ENCODE assay signal across 11 cellular contexts in the genomic region with DNA sequence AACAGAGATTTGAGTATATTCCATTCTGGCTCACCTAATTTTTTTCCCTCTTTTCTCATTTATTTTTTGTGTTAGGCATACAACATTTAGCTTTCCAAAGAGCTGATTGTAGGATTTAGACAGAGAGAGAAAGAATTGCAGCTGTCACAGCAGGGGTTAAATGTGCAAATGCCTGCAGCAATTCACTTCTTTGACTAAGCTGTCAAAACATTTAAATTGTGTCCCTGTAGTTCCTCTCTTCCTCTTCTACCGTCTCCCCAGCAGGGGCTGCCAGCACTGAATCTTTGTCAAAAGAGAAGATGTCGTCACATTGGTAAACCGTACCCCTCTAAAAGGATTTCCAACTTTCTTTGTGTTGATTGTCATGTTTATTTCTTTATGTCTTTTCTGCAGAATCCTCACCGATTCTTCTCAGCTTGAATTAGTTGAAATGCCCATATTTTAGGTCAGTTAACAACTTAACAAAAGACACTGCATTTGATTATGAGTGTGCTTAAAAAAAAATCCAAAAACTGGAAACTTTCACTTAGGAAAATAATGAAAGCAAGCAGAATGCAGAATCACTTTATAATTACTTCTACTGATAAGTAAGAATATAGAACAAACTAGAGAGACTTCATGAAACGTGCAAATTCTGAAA.
DNase-seq lines count a peak whose midpoint lies in the region; ATAC-seq and TF ChIP-seq lines count a peak whose summit lies in the region.
"Had no signal": no experiment of that assay in that cellular context is flagged by ENCODE, and none has a peak within 500 bp of the region (broad histone marks: within the 10 kb centered on the region; RNA-seq: fewer than 3 reads in every experiment).

No MANE protein-coding gene starts in this region.

- no peak overlapping the region for H3T11ph ChIP-seq in H9 (ENCODE audit: low read length)

- no peak overlapping the region for H2BK120ac ChIP-seq in H9 (ENCODE audit: low read depth, low read length, poor library complexity, severe bottlenecking)

- H2AK5ac ChIP-seq in H9 (ENCODE audit: insufficient read length, low read length), result no peak overlapping the region

- H3K23me2 ChIP-seq in H9 (ENCODE audit: insufficient read length, low read depth, low read length, poor library complexity, severe bottlenecking), result no peaks in the 10 kb centered on the region

- peaks cover 5% of the 10 kb centered on the region; the same call in 1 of the 2 replicates for H3K4me1 ChIP-seq in H9 (ENCODE audit: insufficient read depth, low read length)
- peaks cover 26% of the 10 kb centered on the region for H3K4me1 ChIP-seq in endodermal cell (ENCODE audit: control insufficient read depth, insufficient read depth, low read length)
- no peaks in the 10 kb centered on the region for H3K4me1 ChIP-seq in osteoblast (ENCODE audit: insufficient read depth, low read length)

- peak overlapping the region in 1 of 2 experiments; percentile 49; a peak in 3 of 5 replicates for H3K4me3 Mint-ChIP-seq in H9
- H3K4me3 Mint-ChIP-seq in endodermal cell, result peak overlapping the region; percentile 13
- no peak overlapping the region for H3K4me3 Mint-ChIP-seq in activated T-cell treated with anti-CD3 and anti-CD28 coated beads, Interleukin-2, amount 50 U/mL, for 24 hours
- H3K4me3 Mint-ChIP-seq: immature natural killer cell had no signal

- H3K27ac ChIP-seq in H9 (ENCODE audit: insufficient read length, low read depth, low read length), result no peak overlapping the region
- peak overlapping the region; percentile 97 for H3K27ac ChIP-seq in endodermal cell (ENCODE audit: low read depth, low read length)
- no peak overlapping the region for H3K27ac ChIP-seq in osteoblast (ENCODE audit: low read depth, low read length)
- H3K27ac ChIP-seq: RWPE1 had no signal

- H3K23ac ChIP-seq in H9 (ENCODE audit: insufficient read length, low read depth, low read length), result no peak overlapping the region

- no peak overlapping the region for H2BK20ac ChIP-seq in H9 (ENCODE audit: low read depth, low read length, poor library complexity, severe bottlenecking)

- no peak for ATAC-seq in GM19035 (IDR thresholded peaks at IDR 0.05; ENCODE audit: unreplicated experiment)

- no peak overlapping the region for H4K5ac ChIP-seq in H9 (ENCODE audit: insufficient read length, low read depth, low read length)

- no peaks in the 10 kb centered on the region for H3K79me1 ChIP-seq in H9 (ENCODE audit: insufficient read depth, low read depth, low read length, poor library complexity, severe bottlenecking)

- H2BK5ac ChIP-seq in H9 (ENCODE audit: insufficient read length, low read length), result no peak overlapping the region

- H2BK12ac ChIP-seq in H9 (ENCODE audit: insufficient read length, low read depth, low read length), result no peak overlapping the region

- no CpG with 5 or more reads among the region's 5 CpGs for WGBS in H9 (ENCODE audit: extremely low coverage, insufficient read length, low lambda C conversion rate)
- 2% methylated on average over 4 of the region's 5 CpGs; no CpG with 5 or more reads in 1 of the 2 experiments for WGBS in endodermal cell (ENCODE audit: insufficient coverage in 1 of 2, insufficient read length in 1 of 2), 2 experiments

- H3K27ac Mint-ChIP-seq in H9, result peak overlapping the region in 2 of 3 experiments; percentile 96 to 99; a peak in 6 of 7 replicates
- peak overlapping the region; percentile 79 for H3K27ac Mint-ChIP-seq in endodermal cell
- H3K27ac Mint-ChIP-seq in activated T-cell treated with anti-CD3 and anti-CD28 coated beads, Interleukin-2, amount 50 U/mL, for 24 hours, result no peak overlapping the region
- H3K27ac Mint-ChIP-seq: immature natural killer cell had no signal

- H3K9ac ChIP-seq in H9 (ENCODE audit: extremely low read depth, insufficient read length, low read length), result no peak overlapping the region
- H3K9ac ChIP-seq in endodermal cell (ENCODE audit: extremely low read depth, low read length, poor library complexity, severe bottlenecking), result peak overlapping the region; percentile 30

- no peaks in the 10 kb centered on the region for H3K27me3 Mint-ChIP-seq in H9 (ENCODE audit: low read depth)
- no peaks in the 10 kb centered on the region for H3K27me3 Mint-ChIP-seq in endodermal cell (ENCODE audit: insufficient read depth)
- no peaks in the 10 kb centered on the region for H3K27me3 Mint-ChIP-seq in activated T-cell treated with anti-CD3 and anti-CD28 coated beads, Interleukin-2, amount 50 U/mL, for 24 hours

- H3K36me3 ChIP-seq in endodermal cell (ENCODE audit: control insufficient read depth, insufficient read depth, low read length), result no peaks in the 10 kb centered on the region
- H3K36me3 ChIP-seq in osteoblast (ENCODE audit: insufficient read depth, low read length), result no peaks in the 10 kb centered on the region

- peak; percentile 89 for DNase-seq in H9
- DNase-seq in NCI-H69 (lab: John Stamatoyannopoulos, UW), result peak; percentile 87
- DNase-seq in endodermal cell, result peak; percentile 87
- DNase-seq in osteoblast (ENCODE audit: insufficient read length, low spot score, missing footprints), result peak; percentile 73
- DNase-seq in activated T-cell treated with anti-CD3 and anti-CD28 coated beads, Interleukin-2, amount 50 U/mL, for 24 hours, result no peak
- DNase-seq in stimulated activated CD4-positive, alpha-beta T cell treated with anti-CD3 and anti-CD28 coated beads, Interleukin-15, amount 100 ng/mL, for 24 hours, result no peak
- no peak for DNase-seq in hepatic stellate cell (ENCODE audit: low spot score)
- DNase-seq: activated gamma-delta T cell, immature natural killer cell had no signal

- peaks cover 23 to 28% of the 10 kb centered on the region in 2 experiments for H3K4me1 Mint-ChIP-seq in H9
- H3K4me1 Mint-ChIP-seq in endodermal cell, result peaks cover 28% of the 10 kb centered on the region
- H3K4me1 Mint-ChIP-seq in activated T-cell treated with anti-CD3 and anti-CD28 coated beads, Interleukin-2, amount 50 U/mL, for 24 hours (ENCODE audit: low read depth), result peaks cover 7% of the 10 kb centered on the region

- H2BK15ac ChIP-seq in H9 (ENCODE audit: low read depth, low read length), result no peak overlapping the region

- no peak overlapping the region for H4K8ac ChIP-seq in H9 (replicated peaks; ENCODE audit: insufficient read length, low read depth, low read length)

- H3K4ac ChIP-seq in H9 (ENCODE audit: low read depth, low read length), result no peak overlapping the region

- H4K20me1 ChIP-seq in H9 (ENCODE audit: control insufficient read depth, insufficient read depth, insufficient read length) (no peaks in the 10 kb centered on the region), osteoblast (ENCODE audit: insufficient read depth, low read length) (no peaks in the 10 kb centered on the region)

- H3K4me2 ChIP-seq in H9 (ENCODE audit: insufficient read depth, insufficient read length, low read length), result no peak overlapping the region
- peak overlapping the region; percentile 59 for H3K4me2 ChIP-seq in osteoblast (ENCODE audit: insufficient read depth, low read length)

- no peaks in the 10 kb centered on the region for H3K27me3 ChIP-seq in H9 (ENCODE audit: insufficient read depth, low read length)
- no peaks in the 10 kb centered on the region for H3K27me3 ChIP-seq in endodermal cell (ENCODE audit: control insufficient read depth, insufficient read depth, low read length, poor library complexity, severe bottlenecking)
- H3K27me3 ChIP-seq in osteoblast (ENCODE audit: insufficient read depth, low read length), result no peaks in the 10 kb centered on the region

- H3K9me3 Mint-ChIP-seq in H9 (peaks cover 9 to 13% of the 10 kb centered on the region in 2 experiments; a peak in 4 of 5 replicates), endodermal cell (peaks cover 10% of the 10 kb centered on the region)
- H3K9me3 Mint-ChIP-seq in activated T-cell treated with anti-CD3 and anti-CD28 coated beads, Interleukin-2, amount 50 U/mL, for 24 hours, result no peaks in the 10 kb centered on the region

- peak; percentile 60 for TF ChIP-seq CTCF in H9 (conservative IDR thresholded peaks at IDR 0.05)
- peak; percentile 77 for TF ChIP-seq CTCF in endodermal cell (conservative IDR thresholded peaks at IDR 0.05)
- peak; percentile 44 for TF ChIP-seq CTCF in osteoblast (IDR thresholded peaks at IDR 0.05; ENCODE audit: extremely low read depth, low read depth, low read length)

- H3K36me3 Mint-ChIP-seq in H9 (ENCODE audit: insufficient read depth in 1 of 3, low read depth in 3 of 3) (peaks cover 9 to 21% (median 16%) of the 10 kb centered on the region in 3 experiments), endodermal cell (ENCODE audit: low read depth) (peaks cover 16% of the 10 kb centered on the region)
- H3K36me3 Mint-ChIP-seq in activated T-cell treated with anti-CD3 and anti-CD28 coated beads, Interleukin-2, amount 50 U/mL, for 24 hours (ENCODE audit: low read depth), result no peaks in the 10 kb centered on the region
- H3K36me3 Mint-ChIP-seq: immature natural killer cell had no signal

- no peak overlapping the region for H3K56ac ChIP-seq in H9 (ENCODE audit: insufficient read length, low read depth, low read length)

- no peak overlapping the region for H3K18ac ChIP-seq in H9 (ENCODE audit: insufficient read length, low read depth, low read length)

- H3K79me2 ChIP-seq in H9 (ENCODE audit: insufficient read depth, low read length) (no peaks in the 10 kb centered on the region), osteoblast (ENCODE audit: insufficient read depth, low read length) (no peaks in the 10 kb centered on the region)

- peak overlapping the region; percentile 53 for H3K4me3 ChIP-seq in endodermal cell (ENCODE audit: low read length)
- peak overlapping the region; percentile 34 for H3K4me3 ChIP-seq in osteoblast (ENCODE audit: insufficient read depth, low read length)

- no peak overlapping the region for H3K14ac ChIP-seq in H9 (ENCODE audit: insufficient read depth, low read length)

- no peak overlapping the region for H2AFZ ChIP-seq in H9 (ENCODE audit: low read length)
- H2AFZ ChIP-seq in osteoblast (ENCODE audit: low read length), result peak overlapping the region; percentile 60

- H4K91ac ChIP-seq in H9 (ENCODE audit: insufficient read length, low read depth, low read length), result no peak overlapping the region

- H3K9me3 ChIP-seq in H9 (ENCODE audit: control insufficient read depth, low read depth, low read length), result no peaks in the 10 kb centered on the region
- H3K9me3 ChIP-seq in endodermal cell (ENCODE audit: control insufficient read depth, low read length), result peaks cover 19% of the 10 kb centered on the region
- H3K9me3 ChIP-seq in osteoblast (ENCODE audit: low read depth, low read length), result no peaks in the 10 kb centered on the region

Comparison
In these comparisons a context has a peak if more than half of its experiments do, and no peak if none do; other contexts are left out.
1. DNase-seq: peak in H9 (single experiment), NCI-H69 (single experiment), endodermal cell (single experiment) and osteoblast (single experiment); none in activated T-cell treated with anti-CD3 and anti-CD28 coated beads, Interleukin-2, amount 50 U/mL, for 24 hours (single experiment), stimulated activated CD4-positive, alpha-beta T cell treated with anti-CD3 and anti-CD28 coated beads, Interleukin-15, amount 100 ng/mL, for 24 hours (single experiment) and hepatic stellate cell (single experiment).
2. Peak in every context shown above with its lines, with median percentiles within 50 percentile points of each other: CTCF ChIP-seq.